Comparison of ENCODE assay signal across 2 cellular contexts in genomic region chr9:95139121-95139520, GRCh38.
TF ChIP-seq lines count a peak whose summit lies in the region.

No MANE protein-coding gene starts in this region.

TF ChIP-seq in liver, 16 proteins besides CTCF, POLR2A, EP300 and RAD21 (continued from another document):
- no peak for TF ChIP-seq REST (IDR thresholded peaks at IDR 0.05)
- TF ChIP-seq MAX (IDR thresholded peaks at IDR 0.05): no peak

TF ChIP-seq in HepG2, 621 proteins besides CTCF, POLR2A, EP300 and RAD21 (continued from another document):
- no peak for TF ChIP-seq ZBTB14 (CRISPR knock-in tag; IDR thresholded peaks at IDR 0.05)
- TF ChIP-seq NFIC (IDR thresholded peaks at IDR 0.05; ENCODE audit: low read length): no peak
- no peak for TF ChIP-seq ZNF614 (CRISPR knock-in tag; IDR thresholded peaks at IDR 0.05; ENCODE audit: borderline replicate concordance)
- no peak for TF ChIP-seq ZFP90 (CRISPR knock-in tag; IDR thresholded peaks at IDR 0.05; ENCODE audit: borderline replicate concordance)
- no peak for TF ChIP-seq RXRB (CRISPR knock-in tag; IDR thresholded peaks at IDR 0.05; ENCODE audit: borderline replicate concordance)
- no peak for TF ChIP-seq ZNF607 (CRISPR knock-in tag; IDR thresholded peaks at IDR 0.05; ENCODE audit: borderline replicate concordance)
- no peak for TF ChIP-seq ZNF556 (CRISPR knock-in tag; IDR thresholded peaks at IDR 0.05; ENCODE audit: borderline replicate concordance)
- TF ChIP-seq ATAD3A (CRISPR knock-in tag; IDR thresholded peaks at IDR 0.05): no peak
- no peak for TF ChIP-seq ZBTB1 (CRISPR knock-in tag; IDR thresholded peaks at IDR 0.05; ENCODE audit: borderline replicate concordance)
- no peak for TF ChIP-seq IKZF5 (CRISPR knock-in tag; IDR thresholded peaks at IDR 0.05)
- no peak for TF ChIP-seq LCORL (IDR thresholded peaks at IDR 0.05)
- no peak for TF ChIP-seq LCORL (CRISPR knock-in tag; IDR thresholded peaks at IDR 0.05)
